17 cellular contexts compared by ENCODE assay signal in genomic region chr2:19890104-19890503, GRCh38. TPM values are rescaled to one million over a fixed set of nuclear protein-coding genes. Genes with fewer than 3 reads are reported as not detected.
DNase-seq lines count a peak whose midpoint lies in the region; ATAC-seq and TF ChIP-seq lines count a peak whose summit lies in the region.
"Had no signal": no experiment of that assay in that cellular context is flagged by ENCODE, and none has a peak within 500 bp of the region (broad histone marks: within the 10 kb centered on the region; RNA-seq: fewer than 3 reads in every experiment).

No MANE protein-coding gene starts in this region.

- H3K4me2 ChIP-seq in H9 (ENCODE audit: insufficient read depth, insufficient read length, low read length): no peak overlapping the region
- no peak overlapping the region for H3K4me2 ChIP-seq in Karpas-422 (ENCODE audit: low read depth, low read length, poor library complexity, severe bottlenecking)

- H3K9me3 Mint-ChIP-seq in H9: no peaks in the 10 kb centered on the region

- no peak overlapping the region for H3K14ac ChIP-seq in H9 (ENCODE audit: insufficient read depth, low read length)

- H3K27ac Mint-ChIP-seq in H9: peak overlapping the region; percentile 6 to 21 (median 12); a peak in 3 of 7 replicates

- H4K8ac ChIP-seq in H9 (replicated peaks; ENCODE audit: insufficient read length, low read depth, low read length): no peak overlapping the region

- H3K27me3 ChIP-seq in H9 (ENCODE audit: insufficient read depth, low read length) (no peaks in the 10 kb centered on the region), Karpas-422 (ENCODE audit: low read length) (no peaks in the 10 kb centered on the region)
- H3K27me3 ChIP-seq: BLaER1 treated with 17β-estradiol and CSF1 and Interleukin-3, amounts not matched to agents 10 nM and 100 nM; SJSA1 had no signal

- WGBS in H9 (ENCODE audit: extremely low coverage, insufficient read length, low lambda C conversion rate): no CpG with 5 or more reads among the region's 3 CpGs

- no peak overlapping the region for H3K4ac ChIP-seq in H9 (ENCODE audit: low read depth, low read length)

- no peak overlapping the region for H4K5ac ChIP-seq in H9 (ENCODE audit: insufficient read length, low read depth, low read length)

- H3K4me3 Mint-ChIP-seq in H9: no peak overlapping the region

- no peaks in the 10 kb centered on the region; the same call in 1 of the 2 replicates for H3K27me3 Mint-ChIP-seq in H9 (ENCODE audit: low read depth)

- peak; percentile 15 for ATAC-seq in left lobe of liver

- no peaks in the 10 kb centered on the region for H3K79me2 ChIP-seq in H9 (ENCODE audit: insufficient read depth, low read length)
- H3K79me2 ChIP-seq in Karpas-422 (ENCODE audit: low read length): peaks cover 4% of the 10 kb centered on the region; the same call in 1 of the 2 replicates

- no peaks in the 10 kb centered on the region for H3K9me2 ChIP-seq in Karpas-422 (replicated peaks; ENCODE audit: insufficient read depth, low read length)

- CTCF ChIA-PET in RWPE1 (lab: Yijun Ruan, JAX): no interaction called here

- H3K23me2 ChIP-seq in H9 (ENCODE audit: insufficient read length, low read depth, low read length, poor library complexity, severe bottlenecking): no peaks in the 10 kb centered on the region

- no peaks in the 10 kb centered on the region for H3K4me1 ChIP-seq in H9 (ENCODE audit: insufficient read depth, low read length)
- H3K4me1 ChIP-seq in Karpas-422 (ENCODE audit: low read length): peaks cover 58% of the 10 kb centered on the region

- no peak overlapping the region for H3K23ac ChIP-seq in H9 (ENCODE audit: insufficient read length, low read depth, low read length)

- POLR2A ChIA-PET in RWPE1 (lab: Yijun Ruan, JAX; ENCODE audit: low non-redundant PET): no interaction called here

- TF ChIP-seq CTCF in H9 (conservative IDR thresholded peaks at IDR 0.05) (no peak), RWPE1 (conservative IDR thresholded peaks at IDR 0.05; ENCODE audit: low read depth) (no peak)

- H2BK12ac ChIP-seq in H9 (ENCODE audit: insufficient read length, low read depth, low read length): no peak overlapping the region

- H3K27ac ChIP-seq in H9 (ENCODE audit: insufficient read length, low read depth, low read length): no peak overlapping the region
- no peak overlapping the region for H3K27ac ChIP-seq in RWPE1
- H3K27ac ChIP-seq in Karpas-422 (ENCODE audit: low read length): no peak overlapping the region
- H3K27ac ChIP-seq: SJSA1 had no signal

- no peak overlapping the region for H3K9ac ChIP-seq in H9 (ENCODE audit: extremely low read depth, insufficient read length, low read length)
- no peak overlapping the region for H3K9ac ChIP-seq in Karpas-422 (ENCODE audit: low read length)
- H3K9ac ChIP-seq: BLaER1 treated with 17β-estradiol and CSF1 and Interleukin-3, amounts not matched to agents 10 nM and 100 nM had no signal

- no peak overlapping the region for H2BK20ac ChIP-seq in H9 (ENCODE audit: low read depth, low read length, poor library complexity, severe bottlenecking)

- H3K36me3 ChIP-seq in Karpas-422 (ENCODE audit: insufficient read depth, low read length): 0 out of 2 replicates have a peak, but pooled peaks cover 6% of the 10 kb centered on the region

- no peak overlapping the region for H3K18ac ChIP-seq in H9 (ENCODE audit: insufficient read length, low read depth, low read length)

- no peaks in the 10 kb centered on the region; a peak in 1 of 7 replicates for H3K36me3 Mint-ChIP-seq in H9 (ENCODE audit: insufficient read depth in 1 of 3, low read depth in 3 of 3)

- no peak overlapping the region for H2BK5ac ChIP-seq in H9 (ENCODE audit: insufficient read length, low read length)

- H3K79me1 ChIP-seq in H9 (ENCODE audit: insufficient read depth, low read depth, low read length, poor library complexity, severe bottlenecking): no peaks in the 10 kb centered on the region

- H3K56ac ChIP-seq in H9 (ENCODE audit: insufficient read length, low read depth, low read length): no peak overlapping the region

- no peak overlapping the region for H2AK5ac ChIP-seq in H9 (ENCODE audit: insufficient read length, low read length)

- H3K4me3 ChIP-seq in Karpas-422 (ENCODE audit: low read length): no peak overlapping the region
- H3K4me3 ChIP-seq: BLaER1 treated with 17β-estradiol and CSF1 and Interleukin-3, amounts not matched to agents 10 nM and 100 nM; SJSA1 had no signal

- H2BK15ac ChIP-seq in H9 (ENCODE audit: low read depth, low read length): no peak overlapping the region

- no peak overlapping the region for H2BK120ac ChIP-seq in H9 (ENCODE audit: low read depth, low read length, poor library complexity, severe bottlenecking)

- DNase-seq in NCI-H510A treated with DMSO at 0.1 percent for 48 hours (lab: John Stamatoyannopoulos, UW): peak; percentile 20
- no peak for DNase-seq in NCI-H510A (lab: John Stamatoyannopoulos, UW)
- no peak for DNase-seq in H9
- DNase-seq in NCI-H774 (lab: John Stamatoyannopoulos, UW): peak; percentile 27
- DNase-seq in left lobe of liver (ENCODE audit: low spot score): no peak
- DNase-seq in RWPE1 (ENCODE audit: low spot score): no peak
- DNase-seq in posterior vena cava (ENCODE audit: low spot score): no peak
- no peak for DNase-seq in Karpas-422
- DNase-seq: DND-41, GDM1, GOT3, NCI-H1105 treated with DMSO at 0.1 percent for 48 hours, NCI-H187 treated with DMSO at 0.1 percent for 48 hours, RPMI8226, SW 1271 had no signal

- H4K91ac ChIP-seq in H9 (ENCODE audit: insufficient read length, low read depth, low read length): no peak overlapping the region

- no peaks in the 10 kb centered on the region for H3K9me3 ChIP-seq in H9 (ENCODE audit: control insufficient read depth, low read depth, low read length)
- no peaks in the 10 kb centered on the region for H3K9me3 ChIP-seq in Karpas-422 (ENCODE audit: low read length)
- H3K9me3 ChIP-seq: SJSA1 had no signal

- intact Hi-C loops in posterior vena cava (cut with DNase I): no loop called here

- no peak overlapping the region for H3T11ph ChIP-seq in H9 (ENCODE audit: low read length)

- no peaks in the 10 kb centered on the region for H4K20me1 ChIP-seq in H9 (ENCODE audit: control insufficient read depth, insufficient read depth, insufficient read length)
- H4K20me1 ChIP-seq in Karpas-422 (ENCODE audit: insufficient read depth, low read depth, low read length): no peaks in the 10 kb centered on the region
- H4K20me1 ChIP-seq: BLaER1 treated with 17β-estradiol and CSF1 and Interleukin-3, amounts not matched to agents 10 nM and 100 nM had no signal

- no peak overlapping the region for H2AFZ ChIP-seq in H9 (ENCODE audit: low read length)
- H2AFZ ChIP-seq in Karpas-422 (ENCODE audit: low read length): no peak overlapping the region

- peaks cover 7 to 16% of the 10 kb centered on the region in 2 experiments for H3K4me1 Mint-ChIP-seq in H9

RNA-seq across cellular contexts. Expression of gene TTC32, which starts 11.7 kb away (rescaled TPM):
- total RNA-seq in H9 (2021) (8.9 and 9.9 TPM in 2 replicates), left lobe of liver (4.9 TPM), posterior vena cava (1 to 10 TPM; 7.4 to 9.4 TPM)
- total RNA-seq in Karpas-422 (2014; rRNA removed; shearing (Covaris generic); ENCODE audit: low replicate concordance): 16.8 and 17.9 TPM in 2 replicates

Comparison
In these comparisons a context has a peak if more than half of its experiments do, and no peak if none do; other contexts are left out.
1. DNase-seq: peak in NCI-H510A treated with DMSO at 0.1 percent for 48 hours (single experiment) and NCI-H774 (single experiment); none in NCI-H510A (single experiment), H9 (single experiment), left lobe of liver (single experiment), RWPE1 (single experiment), posterior vena cava (single experiment) and Karpas-422 (single experiment).